In genomic region chr2:623384-623922, GRCh38 we compare ENCODE assay signal across 23 cellular contexts.
"Had no signal": no experiment of that assay in that cellular context is flagged by ENCODE, and none has a peak within 500 bp of the region (broad histone marks: within the 10 kb centered on the region; RNA-seq: fewer than 3 reads in every experiment).

No MANE protein-coding gene starts in this region.

- H3K4me3 ChIP-seq: K562, SJSA1, SK-N-MC had no signal

- DNase-seq: Kasumi-1, MM.1S, NCI-H1092 treated with DMSO at 0.1 percent for 48 hours, NCI-H1436, NCI-H187, NCI-H2029, NCI-H2081 treated with DMSO at 0.1 percent for 48 hours, NCI-H2171, NCI-H226, NCI-H446, NCI-H510A, NCI-H524 treated with DMSO at 0.1 percent for 48 hours, NCI-H69, NCI-H774, Right ventricle myocardium superior, RPMI8226, SIG-M5 had no signal

- H3K27ac ChIP-seq: KMS-11, SJSA1, SK-N-MC had no signal

- H3K4me3 Mint-ChIP-seq: IgD-negative memory B cell had no signal

- FAIRE-seq: K562, RCC 7860 had no signal

- H3K27ac Mint-ChIP-seq: IgD-negative memory B cell had no signal

- H3K27me3 ChIP-seq: SJSA1 had no signal

- ATAC-seq: K562 had no signal

- H3K9ac ChIP-seq: KMS-11 had no signal

- H3K36me3 ChIP-seq: SJSA1 had no signal

- H3K4me1 ChIP-seq: SJSA1 had no signal
